Comparison of ENCODE assay signal across 1 cellular context in the genomic region with DNA sequence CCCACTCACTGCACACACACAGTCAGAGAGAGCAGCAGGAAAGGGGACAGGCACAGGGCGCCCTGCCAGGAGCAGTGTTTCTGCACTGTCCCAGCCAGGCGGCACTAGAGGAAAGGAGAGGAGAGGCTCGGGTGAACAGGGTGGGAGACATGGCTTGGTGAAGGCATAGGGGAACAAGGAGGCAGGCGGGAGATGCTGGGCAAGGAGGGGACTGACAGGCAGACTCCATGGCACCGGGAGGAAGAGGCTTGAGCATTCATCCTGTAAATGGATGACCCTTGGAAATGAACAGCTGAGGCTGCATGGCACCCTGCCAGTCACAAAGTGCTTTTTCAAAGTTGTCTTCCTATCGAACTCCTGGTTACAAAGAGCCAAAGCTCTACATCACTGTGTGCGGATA.
TF ChIP-seq lines count a peak whose summit lies in the region.

No MANE protein-coding gene starts in this region.

TF ChIP-seq in HepG2, 621 proteins besides CTCF, POLR2A, EP300 and RAD21:
- no peak for TF ChIP-seq ZFP36L1 (CRISPR knock-in tag; IDR thresholded peaks at IDR 0.05)
